20 cellular contexts compared by ENCODE assay signal in the genomic region with DNA sequence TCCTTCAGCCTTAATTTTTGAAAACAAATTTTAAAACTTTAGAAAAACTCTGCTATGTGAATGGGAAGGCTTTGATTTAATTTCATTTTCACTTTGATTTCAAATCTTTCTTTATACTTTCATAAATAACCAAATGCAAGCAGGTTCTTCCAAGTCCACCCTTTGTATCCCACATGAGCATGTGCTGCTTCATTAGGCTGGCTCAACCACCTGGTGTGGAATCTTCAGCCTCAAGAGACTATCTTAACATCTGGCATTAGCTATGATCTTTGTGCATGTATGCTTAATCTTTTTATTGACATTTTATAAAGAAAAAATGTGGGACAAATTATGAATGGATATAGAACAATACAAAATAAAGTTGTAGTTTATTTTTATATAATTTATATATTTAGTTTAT.
DNase-seq lines count a peak whose midpoint lies in the region; ATAC-seq and TF ChIP-seq lines count a peak whose summit lies in the region.
"Had no signal": no experiment of that assay in that cellular context is flagged by ENCODE, and none has a peak within 500 bp of the region (broad histone marks: within the 10 kb centered on the region; RNA-seq: fewer than 3 reads in every experiment).

No MANE protein-coding gene starts in this region.

- H3K36me3 Mint-ChIP-seq in osteocyte (ENCODE audit: unreplicated experiment), result no peaks in the 10 kb centered on the region

- no peaks in the 10 kb centered on the region for H3K4me1 Mint-ChIP-seq in osteocyte (ENCODE audit: unreplicated experiment)

- no peak overlapping the region for H3K27ac Mint-ChIP-seq in osteocyte (ENCODE audit: unreplicated experiment)
- H3K27ac Mint-ChIP-seq: HFFc6 had no signal

- H3K27me3 Mint-ChIP-seq in osteocyte (ENCODE audit: unreplicated experiment), result no peaks in the 10 kb centered on the region

- H3K9me3 Mint-ChIP-seq in osteocyte (ENCODE audit: unreplicated experiment), result no peaks in the 10 kb centered on the region
- H3K9me3 Mint-ChIP-seq: HFFc6 had no signal

- in situ Hi-C loops in GM13976 (cut with MboI; ENCODE audit: low sequenced_read_pairs, unreplicated experiment), result no loop called here

- no peak overlapping the region for H3K4me3 Mint-ChIP-seq in osteocyte (ENCODE audit: unreplicated experiment)
- H3K4me3 Mint-ChIP-seq: HFFc6 had no signal

- TF ChIP-seq CTCF in osteocyte (IDR thresholded peaks at IDR 0.05), result no peak
- no peak for TF ChIP-seq CTCF in GM13976 (IDR thresholded peaks at IDR 0.05; ENCODE audit: borderline replicate concordance, control extremely low read depth, extremely low read depth, insufficient read depth, missing control alignments)

- ATAC-seq in GM18511 (IDR thresholded peaks at IDR 0.05; ENCODE audit: unreplicated experiment) (no peak), GM21619 (IDR thresholded peaks at IDR 0.05; ENCODE audit: unreplicated experiment) (no peak)

- DNase-seq in DMS 273 (lab: John Stamatoyannopoulos, UW; ENCODE audit: unreplicated experiment), result peak; percentile 78
- DNase-seq in NCI-H2171 treated with DMSO at 0.1 percent for 48 hours (lab: John Stamatoyannopoulos, UW), result peak; percentile 72
- peak; percentile 14 for DNase-seq in SK-N-DZ (ENCODE audit: low spot score)
- no peak for DNase-seq in osteocyte (ENCODE audit: extremely low spot score, unreplicated experiment)
- no peak for DNase-seq in GM13976 (ENCODE audit: low spot score)
- DNase-seq: ACHN, Calu3, DMS53, GOT3, HFFc6, KG1, MG63, NCI-H1105 treated with DMSO at 0.1 percent for 48 hours, NCI-H2029, NCI-H345, NCI-H510A treated with DMSO at 0.1 percent for 48 hours, Right ventricle myocardium superior, RPMI8226 had no signal

Comparison
In these comparisons a context has a peak if more than half of its experiments do, and no peak if none do; other contexts are left out.
1. DNase-seq: peak in DMS 273 (single experiment), NCI-H2171 treated with DMSO at 0.1 percent for 48 hours (single experiment) and SK-N-DZ (single experiment); none in osteocyte (single experiment) and GM13976 (single experiment).